8 cellular contexts compared by ENCODE assay signal in the genomic region with DNA sequence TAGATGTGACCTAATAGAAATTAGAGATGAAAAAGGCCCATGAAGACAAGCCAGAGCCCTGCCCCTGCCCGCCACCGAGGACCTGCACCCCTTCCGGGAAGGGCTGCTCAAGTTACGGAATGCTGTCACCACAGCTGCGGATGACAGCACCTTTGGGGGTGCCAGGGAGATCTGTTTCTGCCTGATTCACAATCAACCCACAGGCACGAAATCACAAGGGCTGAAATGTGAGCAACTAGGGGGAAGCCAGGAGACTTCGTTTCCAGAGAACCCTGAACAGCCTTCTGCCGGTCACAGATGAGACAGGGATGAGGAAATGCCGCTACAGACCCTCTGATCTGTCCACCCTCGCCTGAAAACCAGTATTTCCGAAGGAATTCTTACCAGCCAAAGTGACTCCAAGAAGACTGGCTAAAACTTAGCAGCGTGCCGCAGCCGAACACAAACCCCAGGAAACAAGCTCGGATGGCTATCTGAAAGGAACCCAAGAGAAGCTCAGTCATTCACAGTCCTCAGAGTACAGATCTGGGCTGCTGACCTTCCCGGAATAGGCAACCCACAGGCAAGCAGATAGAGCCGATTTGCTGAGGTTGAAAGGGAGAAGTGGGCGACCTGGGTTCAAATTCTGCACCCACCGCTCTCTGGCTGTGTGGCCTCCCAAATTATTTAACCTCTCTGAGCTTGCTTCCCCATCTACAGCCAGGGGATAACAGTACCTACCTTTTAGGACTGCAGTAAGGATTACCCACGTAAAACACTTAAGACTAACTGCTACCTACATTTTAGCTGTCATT. TPM values are rescaled to one million over a fixed set of nuclear protein-coding genes. Genes with fewer than 3 reads are reported as not detected.
DNase-seq lines count a peak whose midpoint lies in the region; ATAC-seq and TF ChIP-seq lines count a peak whose summit lies in the region.

No MANE protein-coding gene starts in this region.

- H3K56ac ChIP-seq in IMR-90 (ENCODE audit: extremely low read depth, insufficient read depth, low read length) (peak overlapping the region; percentile 55; the same call in 1 of the 2 replicates), mesendoderm (ENCODE audit: low read length) (peak overlapping the region; percentile 99)

- peak overlapping the region; percentile 64 for H2AFZ ChIP-seq in IMR-90 (replicated peaks; ENCODE audit: low read length, poor library complexity)

- H3K14ac ChIP-seq in IMR-90 (replicated peaks; ENCODE audit: low read depth, low read length) = peak overlapping the region; percentile 31; the same call in 1 of the 2 replicates

- in situ Hi-C loops in IMR-90 (cut with MboI; ENCODE audit: low sequenced_read_pairs) = no loop called here

- H2AK9ac ChIP-seq in IMR-90 (replicated peaks; ENCODE audit: low read depth, low read length, poor library complexity) = peak overlapping the region; percentile 88

- H3K23ac ChIP-seq in IMR-90 (ENCODE audit: low read depth, low read length) = peak overlapping the region; percentile 83
- no peak overlapping the region for H3K23ac ChIP-seq in mesendoderm (ENCODE audit: low read length)

- H3K4ac ChIP-seq in IMR-90 (ENCODE audit: low read depth, low read length) = no peak overlapping the region; the same call in 1 of the 2 replicates
- no peak overlapping the region for H3K4ac ChIP-seq in mesendoderm (ENCODE audit: low read depth, low read length)

- H3K27me3 ChIP-seq in BLaER1 (no peaks in the 10 kb centered on the region; the same call in 1 of the 2 replicates), IMR-90 (ENCODE audit: control insufficient read depth, insufficient read depth, low read length) (peaks cover 9% of the 10 kb centered on the region), body of pancreas (no peaks in the 10 kb centered on the region), mesendoderm (ENCODE audit: insufficient read depth, low read length, poor library complexity) (peaks cover 1% of the 10 kb centered on the region)

- BruUV-seq in IMR-90 (replicated peaks; lab: Mats Ljungman, UMichigan) = no TSS peak

- H3K79me1 ChIP-seq in IMR-90 (ENCODE audit: low read depth in 1 of 2, low read length in 2 of 2) = peaks cover 29 to 31% of the 10 kb centered on the region in 2 experiments
- H3K79me1 ChIP-seq in mesendoderm (ENCODE audit: low read length) = peaks cover 14% of the 10 kb centered on the region

- no peaks in the 10 kb centered on the region; the same call in 1 of the 2 replicates for H3K9me1 ChIP-seq in IMR-90 (ENCODE audit: insufficient read depth, low read length)

- H3K4me2 ChIP-seq in BLaER1 (peak overlapping the region; percentile 96), IMR-90 (ENCODE audit: low read depth, low read length) (peak overlapping the region; percentile 100), mesendoderm (ENCODE audit: low read length) (peak overlapping the region; percentile 91)

- 0 out of 2 replicates have a peak, but pooled peaks cover 5% of the 10 kb centered on the region for H3K9me3 ChIP-seq in BLaER1
- no peaks in the 10 kb centered on the region for H3K9me3 ChIP-seq in IMR-90 (ENCODE audit: control insufficient read depth, insufficient read depth, low read length)
- no peaks in the 10 kb centered on the region for H3K9me3 ChIP-seq in body of pancreas

- H3K18ac ChIP-seq in IMR-90 (ENCODE audit: low read depth, low read length) (no peak overlapping the region), mesendoderm (ENCODE audit: low read length) (no peak overlapping the region)

- POLR2A ChIA-PET in IMR-90 (lab: Charles Lee; ENCODE audit: unreplicated experiment) = no interaction called here

- TF ChIP-seq RAD21 in IMR-90 (IDR thresholded peaks at IDR 0.05; ENCODE audit: low read length) = no peak

- TF ChIP-seq CTCF in IMR-90 (conservative IDR thresholded peaks at IDR 0.05; ENCODE audit: low read depth, low read length) (no peak), body of pancreas (IDR thresholded peaks at IDR 0.05) (no peak)

- H4K20me1 ChIP-seq in BLaER1 (peaks cover 19% of the 10 kb centered on the region; the same call in 1 of the 2 replicates), IMR-90 (ENCODE audit: insufficient read depth, low read length) (peaks cover 4% of the 10 kb centered on the region; the same call in 1 of the 2 replicates)

- no peak overlapping the region for H2BK120ac ChIP-seq in IMR-90 (ENCODE audit: low read depth, low read length)
- H2BK120ac ChIP-seq in mesendoderm (ENCODE audit: low read depth, low read length) = no peak overlapping the region

- H4K5ac ChIP-seq in IMR-90 (ENCODE audit: low read depth, low read length) (no peak overlapping the region), mesendoderm (ENCODE audit: low read length) (no peak overlapping the region)

- no peak overlapping the region for H4K91ac ChIP-seq in IMR-90 (ENCODE audit: insufficient read depth, low read depth, low read length)

- peak; percentile 5; the same call in 1 of the 2 replicates for ATAC-seq in IMR-90 (ENCODE audit: low read depth)
- no peak for ATAC-seq in body of pancreas
- ATAC-seq in HG02571 (IDR thresholded peaks at IDR 0.05; ENCODE audit: unreplicated experiment) = no peak
- no peak for ATAC-seq in HG03378 (IDR thresholded peaks at IDR 0.05; ENCODE audit: unreplicated experiment)

- H2AK5ac ChIP-seq in IMR-90 (ENCODE audit: low read depth, low read length) (peak overlapping the region; percentile 36), mesendoderm (ENCODE audit: low read length) (no peak overlapping the region)

- dilution Hi-C loops in IMR-90 (cut with HindIII; ENCODE audit: low sequenced_read_pairs, unreplicated experiment) = no loop called here

- H3K9ac ChIP-seq in BLaER1 (peak overlapping the region; percentile 95), IMR-90 (ENCODE audit: low read depth, low read length) (peak overlapping the region; percentile 81), mesendoderm (ENCODE audit: low read length) (peak overlapping the region; percentile 99)

- TF ChIP-seq POLR2A in IMR-90 (IDR thresholded peaks at IDR 0.05; ENCODE audit: low read depth, low read length) (no peak), body of pancreas (IDR thresholded peaks at IDR 0.05) (no peak)

- H3K27ac ChIP-seq in BLaER1 (peak overlapping the region; percentile 90), IMR-90 (ENCODE audit: insufficient read depth, low read length) (peak overlapping the region; percentile 7; the same call in 1 of the 2 replicates), body of pancreas (peak overlapping the region in 1 of 4 donors; percentile 32), mesendoderm (ENCODE audit: low read depth, low read length) (no peak overlapping the region)

- H2BK15ac ChIP-seq in IMR-90 (ENCODE audit: low read depth, low read length) (no peak overlapping the region), mesendoderm (replicated peaks; ENCODE audit: low read depth) (no peak overlapping the region)

- WGBS in IMR-90 (ENCODE audit: extremely low coverage in 2 of 2, insufficient read length in 1 of 2), 2 experiments = 28% methylated on average over 7 of the region's 20 CpGs; no CpG with 5 or more reads in 1 of the 2 experiments
- WGBS in body of pancreas, 2 donors = 32 to 42% methylated on average over 19 to 20 of the region's 20 CpGs
- WGBS in mesendoderm (ENCODE audit: extremely low coverage, insufficient coverage, low lambda C conversion rate) = no CpG with 5 or more reads among the region's 20 CpGs

- intact Hi-C loops in IMR-90 (cut with micrococcal nuclease) (loop anchor here (2.0 kb wide), 1 partner anchor 36 kb away; the partner anchor contains the start of gene RPL22), body of pancreas (cut with DNase I) (no loop called here)

- peak overlapping the region; percentile 11 to 93; a peak in 2 of 4 replicates for H4K8ac ChIP-seq in IMR-90 (ENCODE audit: low read depth in 2 of 2, low read length in 2 of 2)
- H4K8ac ChIP-seq in mesendoderm (ENCODE audit: low read depth, low read length) = no peak overlapping the region

- CTCF ChIA-PET in IMR-90 (lab: Yijun Ruan, JAX) = interaction anchor here (0.6 to 1.7 kb wide), 3 partner anchors 9 to 11 kb away, joined by 3 to 5 read pairs (median 4); no protein-coding TSS in a partner anchor

- H3K36me3 ChIP-seq in BLaER1 (peaks cover 48% of the 10 kb centered on the region), IMR-90 (ENCODE audit: control insufficient read depth, insufficient read depth, low read length) (peaks cover 19% of the 10 kb centered on the region), body of pancreas (replicated peaks in 1 of 2; ENCODE audit: insufficient read depth in 1 of 2, low read depth in 2 of 2) (peaks cover 0 to 7% of the 10 kb centered on the region in 2 donors), mesendoderm (ENCODE audit: control insufficient read depth, insufficient read depth, low read length) (peaks cover 4% of the 10 kb centered on the region)

- peaks cover 40% of the 10 kb centered on the region for H3K4me1 ChIP-seq in BLaER1
- H3K4me1 ChIP-seq in IMR-90 (ENCODE audit: control insufficient read depth, insufficient read depth, low read length) = peaks cover 4% of the 10 kb centered on the region; the same call in 1 of the 2 replicates
- peaks cover 17% of the 10 kb centered on the region for H3K4me1 ChIP-seq in body of pancreas
- peaks cover 3% of the 10 kb centered on the region for H3K4me1 ChIP-seq in mesendoderm (ENCODE audit: control insufficient read depth, low read depth, low read length)

- H3K4me3 ChIP-seq in BLaER1 (peak overlapping the region; percentile 85), IMR-90 (ENCODE audit: insufficient read depth, low read depth, low read length) (peak overlapping the region; percentile 98), body of pancreas (peak overlapping the region; percentile 2 to 67), mesendoderm (ENCODE audit: low read length) (peak overlapping the region; percentile 95)

- H2BK20ac ChIP-seq in IMR-90 (ENCODE audit: low read depth, low read length) = no peak overlapping the region

- peaks cover 12% of the 10 kb centered on the region for H3K79me2 ChIP-seq in mesendoderm (ENCODE audit: control insufficient read depth, insufficient read depth, low read length)

- DNase-seq in IMR-90 = peak; percentile 45
- no peak for DNase-seq in body of pancreas
- DNase-seq in mesendoderm = no peak
- DNase-seq in NCI-H1436 (lab: John Stamatoyannopoulos, UW) = no peak
- no peak for DNase-seq in NCI-H128 (lab: John Stamatoyannopoulos, UW; ENCODE audit: unreplicated experiment)

- H2BK5ac ChIP-seq in IMR-90 (ENCODE audit: low read depth, low read length, poor library complexity, severe bottlenecking) = no peak overlapping the region
- H2BK5ac ChIP-seq in mesendoderm (ENCODE audit: low read length) = no peak overlapping the region

RNA-seq across cellular contexts. Expression of gene ICMT, which starts 1.1 kb away (rescaled TPM):
- 53.9 and 61.7 TPM in 2 replicates for total RNA-seq in IMR-90 (2012; rRNA removed)
- polyA plus RNA-seq in IMR-90 (2012; rRNA removed) = 36.4 and 37.2 TPM in 2 replicates
- 23.0 and 23.1 TPM in 2 replicates for polyA plus RNA-seq in IMR-90 (2012; cell fraction: cytosol; rRNA removed)
- 8.0 and 15.4 TPM in 2 replicates for polyA plus RNA-seq in IMR-90 (2012; cell fraction: nucleus; rRNA removed; ENCODE audit: low replicate concordance)
- total RNA-seq in body of pancreas = 10 to 100 TPM; 26.4 to 26.7 TPM
- polyA plus RNA-seq in mesendoderm (2013, experiment 1 of 2) = 54.8 TPM
- 54.8 TPM for polyA plus RNA-seq in mesendoderm (2013, experiment 2 of 2)

RNA-seq across cellular contexts. Expression of gene HES3, which starts 9.3 kb away (rescaled TPM):
- total RNA-seq in IMR-90 (2012; rRNA removed) (not detected in 2 replicates), body of pancreas (not detected)
- polyA plus RNA-seq in IMR-90 (2012; rRNA removed) = not detected in 2 replicates
- not detected in 2 replicates for polyA plus RNA-seq in IMR-90 (2012; cell fraction: cytosol; rRNA removed)
- not detected in 2 replicates for polyA plus RNA-seq in IMR-90 (2012; cell fraction: nucleus; rRNA removed; ENCODE audit: low replicate concordance)
- 0.27 TPM for polyA plus RNA-seq in mesendoderm (2013, experiment 1 of 2)
- polyA plus RNA-seq in mesendoderm (2013, experiment 2 of 2) = 0.20 TPM

RNA-seq across cellular contexts. Expression of gene GPR153, which starts 26.2 kb away (rescaled TPM):
- total RNA-seq in IMR-90 (2012; rRNA removed) (1.7 and 1.8 TPM in 2 replicates), body of pancreas (1 to 10 TPM; 2.3 to 4.9 TPM)
- 5.2 and 6.5 TPM in 2 replicates for polyA plus RNA-seq in IMR-90 (2012; rRNA removed)
- 4.8 and 9.2 TPM in 2 replicates for polyA plus RNA-seq in IMR-90 (2012; cell fraction: cytosol; rRNA removed)
- polyA plus RNA-seq in IMR-90 (2012; cell fraction: nucleus; rRNA removed; ENCODE audit: low replicate concordance) = 11.6 and 25.5 TPM in 2 replicates
- polyA plus RNA-seq in mesendoderm (2013, experiment 1 of 2) = 0.87 TPM
- polyA plus RNA-seq in mesendoderm (2013, experiment 2 of 2) = 0.88 TPM

RNA-seq across cellular contexts. Expression of gene RNF207, which starts 28.8 kb away (rescaled TPM):
- total RNA-seq in IMR-90 (2012; rRNA removed) = 2.7 and 3.9 TPM in 2 replicates
- 17.2 and 42.9 TPM in 2 replicates for polyA plus RNA-seq in IMR-90 (2012; rRNA removed)
- polyA plus RNA-seq in IMR-90 (2012; cell fraction: cytosol; rRNA removed) = 4.7 and 5.1 TPM in 2 replicates
- polyA plus RNA-seq in IMR-90 (2012; cell fraction: nucleus; rRNA removed; ENCODE audit: low replicate concordance) = 181 and 244 TPM in 2 replicates
- total RNA-seq in body of pancreas = 10 to 100 TPM; 25.2 to 52.4 TPM
- polyA plus RNA-seq in mesendoderm (2013, experiment 1 of 2) = 0.31 TPM
- polyA plus RNA-seq in mesendoderm (2013, experiment 2 of 2) = 0.41 TPM

RNA-seq across cellular contexts. Expression of gene RPL22, which starts 35.3 kb away (rescaled TPM):
- 26.2 and 71.9 TPM in 2 replicates for total RNA-seq in IMR-90 (2012; rRNA removed)
- polyA plus RNA-seq in IMR-90 (2012; rRNA removed) = 131 and 154 TPM in 2 replicates
- 17.4 and 27.5 TPM in 2 replicates for polyA plus RNA-seq in IMR-90 (2012; cell fraction: cytosol; rRNA removed)
- polyA plus RNA-seq in IMR-90 (2012; cell fraction: nucleus; rRNA removed; ENCODE audit: low replicate concordance) = 9.8 and 38.0 TPM in 2 replicates
- total RNA-seq in body of pancreas = 100 to 1,000 TPM; 112 to 148 TPM
- 1,162 TPM for polyA plus RNA-seq in mesendoderm (2013, experiment 1 of 2)
- polyA plus RNA-seq in mesendoderm (2013, experiment 2 of 2) = 1,142 TPM

Comparison
In these comparisons a context has a peak if more than half of its experiments do, and no peak if none do; other contexts are left out.
1. H3K4me3 ChIP-seq: peak in every context shown above with its lines; median percentile 98 in IMR-90; 95 in mesendoderm; 85 in BLaER1; 34 in body of pancreas.